Comparison of ENCODE assay signal across 8 cellular contexts in the genomic region with DNA sequence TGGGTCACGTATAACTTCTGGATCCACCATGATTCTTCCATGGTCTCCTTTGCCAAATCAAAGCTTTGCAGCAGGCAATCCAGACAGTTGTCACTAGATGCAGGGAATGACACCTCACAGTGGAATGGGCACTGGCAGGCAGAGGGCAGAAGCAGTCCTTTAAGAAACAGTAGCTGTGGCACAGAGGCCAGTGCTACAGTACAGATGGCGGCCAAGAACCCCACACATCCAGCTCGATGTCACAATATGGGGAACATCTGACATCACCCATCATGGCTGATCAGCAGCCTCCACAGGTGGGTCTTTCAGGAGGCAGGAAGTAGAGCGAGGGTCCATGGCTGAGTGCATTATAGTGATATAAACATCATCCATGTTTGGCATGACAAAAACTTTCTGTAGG. TPM values are rescaled to one million over a fixed set of nuclear protein-coding genes. Genes with fewer than 3 reads are reported as not detected.
DNase-seq lines count a peak whose midpoint lies in the region; ATAC-seq and TF ChIP-seq lines count a peak whose summit lies in the region.

No MANE protein-coding gene starts in this region.

- H3K27me3 ChIP-seq in cardiac muscle cell, result no peaks in the 10 kb centered on the region

- peaks cover 22% of the 10 kb centered on the region for H3K4me1 ChIP-seq in cardiac muscle cell (ENCODE audit: low read depth)

- no peaks in the 10 kb centered on the region for H3K9me3 ChIP-seq in cardiac muscle cell (ENCODE audit: low read depth)

- no peak overlapping the region for H3K27ac ChIP-seq in cardiac muscle cell

- ATAC-seq in GM19463 (IDR thresholded peaks at IDR 0.05; ENCODE audit: unreplicated experiment), result no peak

- peaks cover 15% of the 10 kb centered on the region for H3K36me3 ChIP-seq in cardiac muscle cell

- H3K4me3 ChIP-seq in cardiac muscle cell, result no peak overlapping the region

- peak; percentile 36 for DNase-seq in stimulated activated CD4-positive, alpha-beta T cell treated with anti-CD3 and anti-CD28 coated beads, Interleukin-15, amount 100 ng/mL, for 24 hours
- no peak for DNase-seq in stimulated activated CD4-positive, alpha-beta T cell treated with anti-CD3 and anti-CD28 coated beads, Interleukin-4, amount 100 ng/mL, for 24 hours
- DNase-seq in RPMI8226 (peak; percentile 10), cardiac muscle cell (ENCODE audit: low read depth in 1 of 2, low spot score in 1 of 2) (no peak), KG1 (lab: John Stamatoyannopoulos, UW) (no peak), COLO829 (ENCODE audit: low spot score) (no peak)
- DNase-seq in stimulated activated CD4-positive, alpha-beta T cell treated with anti-CD3 and anti-CD28 coated beads, Interleukin-1b, Interleukin-23, amount 100 ng/mL, for 48 hours, result no peak

- peak; percentile 3 for TF ChIP-seq CTCF in cardiac muscle cell (IDR thresholded peaks at IDR 0.05; ENCODE audit: low read depth, low read length)

RNA-seq across cellular contexts. Expression of gene ERN1, which starts 18.8 kb away (rescaled TPM):
- total RNA-seq in cardiac muscle cell, result 6.6 and 8.9 TPM in 2 replicates
- polyA plus RNA-seq in cardiac muscle cell, result 12.4 and 17.9 TPM in 2 replicates

Comparison
In these comparisons a context has a peak if more than half of its experiments do, and no peak if none do; other contexts are left out.
1. DNase-seq: peak in stimulated activated CD4-positive, alpha-beta T cell treated with anti-CD3 and anti-CD28 coated beads, Interleukin-15, amount 100 ng/mL, for 24 hours (single experiment) and RPMI8226 (single experiment); none in stimulated activated CD4-positive, alpha-beta T cell treated with anti-CD3 and anti-CD28 coated beads, Interleukin-4, amount 100 ng/mL, for 24 hours (single experiment), cardiac muscle cell (0 of 2), KG1 (single experiment), stimulated activated CD4-positive, alpha-beta T cell treated with anti-CD3 and anti-CD28 coated beads, Interleukin-1b, Interleukin-23, amount 100 ng/mL, for 48 hours (single experiment) and COLO829 (single experiment).